In the genomic region with DNA sequence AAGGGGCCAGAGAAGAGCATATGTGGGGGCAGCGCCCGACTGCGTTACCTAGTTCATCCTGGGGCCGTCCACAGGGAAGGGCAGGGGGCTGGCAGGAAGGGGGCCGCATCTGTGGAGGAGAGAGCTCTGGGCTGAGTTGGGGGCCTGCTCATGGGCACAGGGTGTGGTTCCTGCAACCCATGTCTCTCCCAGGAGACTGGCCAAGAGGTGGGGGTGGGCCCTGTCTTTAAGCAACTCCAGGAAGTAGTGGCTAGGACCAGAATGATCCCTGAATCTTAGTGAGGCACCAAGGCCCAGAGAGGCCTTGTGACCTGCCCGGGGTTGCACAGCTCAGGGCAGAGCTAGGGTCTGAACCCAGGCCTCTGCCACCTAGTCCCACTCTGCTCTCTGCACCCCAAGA, we compare ENCODE assay signal across 1 cellular context.
TF ChIP-seq lines count a peak whose summit lies in the region.

No MANE protein-coding gene starts in this region.

TF ChIP-seq in GM12878, 131 proteins besides CTCF, POLR2A, EP300 and RAD21:
- TF ChIP-seq KDM1A (IDR thresholded peaks at IDR 0.05; ENCODE audit: borderline replicate concordance) = no peak
- TF ChIP-seq ZBED1 (IDR thresholded peaks at IDR 0.05; ENCODE audit: borderline replicate concordance) = no peak
- TF ChIP-seq CBX5 (IDR thresholded peaks at IDR 0.05; ENCODE audit: low read depth) = no peak
- TF ChIP-seq NRF1 (conservative IDR thresholded peaks at IDR 0.05; ENCODE audit: low read depth, low read length) = no peak
- TF ChIP-seq ESRRA (IDR thresholded peaks at IDR 0.05; ENCODE audit: low read length) = no peak
- TF ChIP-seq, protein P1, sequence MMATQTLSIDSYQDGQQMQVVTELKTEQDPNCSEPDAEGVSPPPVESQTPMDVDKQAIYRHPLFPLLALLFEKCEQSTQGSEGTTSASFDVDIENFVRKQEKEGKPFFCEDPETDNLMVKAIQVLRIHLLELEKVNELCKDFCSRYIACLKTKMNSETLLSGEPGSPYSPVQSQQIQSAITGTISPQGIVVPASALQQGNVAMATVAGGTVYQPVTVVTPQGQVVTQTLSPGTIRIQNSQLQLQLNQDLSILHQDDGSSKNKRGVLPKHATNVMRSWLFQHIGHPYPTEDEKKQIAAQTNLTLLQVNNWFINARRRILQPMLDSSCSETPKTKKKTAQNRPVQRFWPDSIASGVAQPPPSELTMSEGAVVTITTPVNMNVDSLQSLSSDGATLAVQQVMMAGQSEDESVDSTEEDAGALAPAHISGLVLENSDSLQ (IDR thresholded peaks at IDR 0.05) = no peak
- TF ChIP-seq, protein P2, sequence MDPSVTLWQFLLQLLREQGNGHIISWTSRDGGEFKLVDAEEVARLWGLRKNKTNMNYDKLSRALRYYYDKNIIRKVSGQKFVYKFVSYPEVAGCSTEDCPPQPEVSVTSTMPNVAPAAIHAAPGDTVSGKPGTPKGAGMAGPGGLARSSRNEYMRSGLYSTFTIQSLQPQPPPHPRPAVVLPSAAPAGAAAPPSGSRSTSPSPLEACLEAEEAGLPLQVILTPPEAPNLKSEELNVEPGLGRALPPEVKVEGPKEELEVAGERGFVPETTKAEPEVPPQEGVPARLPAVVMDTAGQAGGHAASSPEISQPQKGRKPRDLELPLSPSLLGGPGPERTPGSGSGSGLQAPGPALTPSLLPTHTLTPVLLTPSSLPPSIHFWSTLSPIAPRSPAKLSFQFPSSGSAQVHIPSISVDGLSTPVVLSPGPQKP (IDR thresholded peaks at IDR 0.05; ENCODE audit: low read depth, low read length) = no peak
- no peak for TF ChIP-seq ZNF384 (IDR thresholded peaks at IDR 0.05; ENCODE audit: borderline replicate concordance, low read depth, low read length)
- TF ChIP-seq ZNF274 (IDR thresholded peaks at IDR 0.05; ENCODE audit: insufficient read depth, insufficient read length) = no peak
- no peak for TF ChIP-seq SRF (IDR thresholded peaks at IDR 0.05; ENCODE audit: low read depth in 2 of 2, low read length in 2 of 2)
